23 cellular contexts compared by ENCODE assay signal in genomic region chr1:191876631-191877030, GRCh38.
"Had no signal": no experiment of that assay in that cellular context is flagged by ENCODE, and none has a peak within 500 bp of the region (broad histone marks: within the 10 kb centered on the region; RNA-seq: fewer than 3 reads in every experiment).

No MANE protein-coding gene starts in this region.

- H3K4me3 Mint-ChIP-seq: naive thymus-derived CD4-positive, alpha-beta T cell; nephron progenitor cell; stimulated activated memory B cell treated with anti-CD40 and anti-IgM and Interleukin-4, amounts not matched to agents 10 μg/mL and 1 μg/mL and 100 μg/mL, for 72 hours; stimulated activated naive CD8-positive, alpha-beta T cell treated with anti-CD3 and anti-CD28 coated beads, Interleukin-15, amount 100 ng/mL, for 72 hours had no signal

- H3K27me3 ChIP-seq: dorsolateral prefrontal cortex, gastrocnemius medialis, neutrophil, spleen, testis, tibial nerve, upper lobe of right lung, vagina had no signal

- H3K4me3 ChIP-seq: dorsolateral prefrontal cortex, gastrocnemius medialis, psoas muscle, spleen, testis, tibial nerve, upper lobe of right lung, vagina had no signal

- H3K4me1 Mint-ChIP-seq: naive thymus-derived CD4-positive, alpha-beta T cell; stimulated activated memory B cell treated with anti-CD40 and anti-IgM and Interleukin-4, amounts not matched to agents 10 μg/mL and 1 μg/mL and 100 μg/mL, for 72 hours; stimulated activated naive CD8-positive, alpha-beta T cell treated with anti-CD3 and anti-CD28 coated beads, Interleukin-15, amount 100 ng/mL, for 72 hours had no signal

- H3K27ac Mint-ChIP-seq: naive thymus-derived CD4-positive, alpha-beta T cell; nephron progenitor cell; stimulated activated memory B cell treated with anti-CD40 and anti-IgM and Interleukin-4, amounts not matched to agents 10 μg/mL and 1 μg/mL and 100 μg/mL, for 72 hours; stimulated activated naive CD8-positive, alpha-beta T cell treated with anti-CD3 and anti-CD28 coated beads, Interleukin-15, amount 100 ng/mL, for 72 hours had no signal

- H3K9me3 Mint-ChIP-seq: nephron progenitor cell; stimulated activated naive CD8-positive, alpha-beta T cell treated with anti-CD3 and anti-CD28 coated beads, Interleukin-15, amount 100 ng/mL, for 72 hours had no signal

- H3K27me3 Mint-ChIP-seq: naive thymus-derived CD4-positive, alpha-beta T cell; stimulated activated memory B cell treated with anti-CD40 and anti-IgM and Interleukin-4, amounts not matched to agents 10 μg/mL and 1 μg/mL and 100 μg/mL, for 72 hours; stimulated activated naive CD8-positive, alpha-beta T cell treated with anti-CD3 and anti-CD28 coated beads, Interleukin-15, amount 100 ng/mL, for 72 hours had no signal

- H3K36me3 ChIP-seq: gastrocnemius medialis, neutrophil, spleen, tibial nerve, upper lobe of right lung, vagina had no signal

- H3K9me3 ChIP-seq: gastrocnemius medialis, neutrophil, psoas muscle, testis, tibial nerve, upper lobe of right lung, vagina had no signal

- H3K4me1 ChIP-seq: gastrocnemius medialis, psoas muscle, spleen, testis, tibial nerve, upper lobe of right lung, vagina had no signal

- H3K27ac ChIP-seq: dorsolateral prefrontal cortex, gastrocnemius medialis, neutrophil, psoas muscle, spleen, testis, tibial nerve, upper lobe of right lung, vagina had no signal

- DNase-seq: dorsolateral prefrontal cortex; effector CD8-positive, alpha-beta T cell; gastrocnemius medialis; islet precursor cell; mammary epithelial cell; naive thymus-derived CD4-positive, alpha-beta T cell; nephron progenitor cell; psoas muscle; retina; spleen; stimulated activated CD4-positive, alpha-beta T cell treated with anti-CD3 and anti-CD28 coated beads, Interleukin-15, amount 100 ng/mL, for 24 hours; stimulated activated CD4-positive, alpha-beta T cell treated with anti-CD3 and anti-CD28 coated beads, Interleukin-1b, Interleukin-23, amount 100 ng/mL, for 48 hours; stimulated activated CD4-positive, alpha-beta T cell treated with anti-CD3 and anti-CD28 coated beads, Interleukin-4, amount 100 ng/mL, for 24 hours; stimulated activated naive CD8-positive, alpha-beta T cell treated with anti-CD3 and anti-CD28 coated beads, Interleukin-15, amount 100 ng/mL, for 72 hours; testis; upper lobe of right lung had no signal

- H3K36me3 Mint-ChIP-seq: naive thymus-derived CD4-positive, alpha-beta T cell; stimulated activated memory B cell treated with anti-CD40 and anti-IgM and Interleukin-4, amounts not matched to agents 10 μg/mL and 1 μg/mL and 100 μg/mL, for 72 hours had no signal

- ATAC-seq: esophagus mucosa; gastrocnemius medialis; left lobe of liver; naive thymus-derived CD4-positive, alpha-beta T cell; psoas muscle; sciatic nerve; stimulated activated memory B cell treated with anti-CD40 and anti-IgM and Interleukin-4, amounts not matched to agents 10 μg/mL and 1 μg/mL and 100 μg/mL, for 72 hours; stimulated activated naive CD8-positive, alpha-beta T cell treated with anti-CD3 and anti-CD28 coated beads, Interleukin-15, amount 100 ng/mL, for 72 hours; upper lobe of right lung had no signal
